In genomic region chr13:38979891-38980627, GRCh38 we compare ENCODE assay signal across 14 cellular contexts. TPM values are rescaled to one million over a fixed set of nuclear protein-coding genes. Genes with fewer than 3 reads are reported as not detected.
DNase-seq lines count a peak whose midpoint lies in the region; ATAC-seq and TF ChIP-seq lines count a peak whose summit lies in the region.
"Had no signal": no experiment of that assay in that cellular context is flagged by ENCODE, and none has a peak within 500 bp of the region (broad histone marks: within the 10 kb centered on the region; RNA-seq: fewer than 3 reads in every experiment).

No MANE protein-coding gene starts in this region.

- peaks cover 2% of the 10 kb centered on the region for H3K36me3 Mint-ChIP-seq in activated naive CD8-positive, alpha-beta T cell treated with anti-CD3 and anti-CD28 coated beads, Interleukin-2, amount 50 U/mL, for 24 hours (ENCODE audit: low read depth)

- no peaks in the 10 kb centered on the region for H3K79me1 ChIP-seq in IMR-90 (ENCODE audit: low read depth in 1 of 2, low read length in 2 of 2)

- no peak overlapping the region for H3K27ac Mint-ChIP-seq in activated naive CD8-positive, alpha-beta T cell treated with anti-CD3 and anti-CD28 coated beads, Interleukin-2, amount 50 U/mL, for 24 hours
- H3K27ac Mint-ChIP-seq: activated CD4-positive, alpha-beta memory T cell treated with anti-CD3 and anti-CD28 coated beads for 36 hours; activated naive CD4-positive, alpha-beta T cell treated with anti-CD3 and anti-CD28 coated beads, Interleukin-2, amount 50 U/mL, for 24 hours; T-helper 1 cell treated with Interleukin-12 subunit alpha and Interleukin-12 subunit beta and Interleukin-4 antibody, amounts not matched to agents 30 μg/mL and 1 μg/mL, for 36 hours had no signal

- CTCF ChIA-PET in IMR-90 (lab: Yijun Ruan, JAX) (no interaction called here), PC-9 (lab: Charles Lee) (no interaction called here), HEK293T (lab: Yijun Ruan, JAX) (no interaction called here), OCI-LY7 (lab: Charles Lee; ENCODE audit: unreplicated experiment) (no interaction called here)

- ATAC-seq in IMR-90 (ENCODE audit: low read depth): no peak
- ATAC-seq in activated naive CD8-positive, alpha-beta T cell treated with anti-CD3 and anti-CD28 coated beads, Interleukin-2, amount 50 U/mL, for 24 hours: no peak

- BruUV-seq in IMR-90 (replicated peaks; lab: Mats Ljungman, UMichigan) (no TSS peak), PC-9 (replicated peaks; lab: Mats Ljungman, UMichigan) (no TSS peak), OCI-LY7 (replicated peaks; lab: Mats Ljungman, UMichigan) (no TSS peak)

- H2BK20ac ChIP-seq in IMR-90 (ENCODE audit: low read depth, low read length): no peak overlapping the region

- no peak overlapping the region for H4K5ac ChIP-seq in IMR-90 (ENCODE audit: low read depth, low read length)

- H3K4me3 ChIP-seq in IMR-90 (ENCODE audit: insufficient read depth, low read depth, low read length) (no peak overlapping the region), PC-9 (no peak overlapping the region), OCI-LY7 (ENCODE audit: low read depth, low read length, poor library complexity, severe bottlenecking) (no peak overlapping the region)

- in situ Hi-C loops in IMR-90 (cut with MboI; ENCODE audit: low sequenced_read_pairs): no loop called here

- H3K4me2 ChIP-seq in IMR-90 (ENCODE audit: low read depth, low read length) (no peak overlapping the region), PC-9 (no peak overlapping the region), OCI-LY7 (ENCODE audit: low read length) (no peak overlapping the region)

- H3K9me1 ChIP-seq in IMR-90 (ENCODE audit: insufficient read depth, low read length): no peaks in the 10 kb centered on the region

- no peak overlapping the region for H2AK5ac ChIP-seq in IMR-90 (ENCODE audit: low read depth, low read length)

- H3K56ac ChIP-seq in IMR-90 (ENCODE audit: extremely low read depth, insufficient read depth, low read length): no peak overlapping the region

- H3K9me2 ChIP-seq in PC-9 (ENCODE audit: insufficient read depth): no peaks in the 10 kb centered on the region
- no peaks in the 10 kb centered on the region for H3K9me2 ChIP-seq in OCI-LY7 (ENCODE audit: insufficient read depth, low read length)

- H3K27ac ChIP-seq in IMR-90 (ENCODE audit: insufficient read depth, low read length) (no peak overlapping the region), PC-9 (no peak overlapping the region), OCI-LY7 (ENCODE audit: low read depth, low read length, poor library complexity, severe bottlenecking) (no peak overlapping the region)

- no peaks in the 10 kb centered on the region for H3K4me1 Mint-ChIP-seq in activated naive CD8-positive, alpha-beta T cell treated with anti-CD3 and anti-CD28 coated beads, Interleukin-2, amount 50 U/mL, for 24 hours
- H3K4me1 Mint-ChIP-seq: activated naive CD4-positive, alpha-beta T cell treated with anti-CD3 and anti-CD28 coated beads, Interleukin-2, amount 50 U/mL, for 24 hours had no signal

- H4K20me1 ChIP-seq in IMR-90 (ENCODE audit: insufficient read depth, low read length): no peaks in the 10 kb centered on the region
- no peaks in the 10 kb centered on the region for H4K20me1 ChIP-seq in PC-9 (ENCODE audit: insufficient read depth)
- no peaks in the 10 kb centered on the region for H4K20me1 ChIP-seq in OCI-LY7 (ENCODE audit: insufficient read depth, low read length)

- H3K23ac ChIP-seq in IMR-90 (ENCODE audit: low read depth, low read length): no peak overlapping the region

- no peak overlapping the region for H2BK5ac ChIP-seq in IMR-90 (ENCODE audit: low read depth, low read length, poor library complexity, severe bottlenecking)

- H2AK9ac ChIP-seq in IMR-90 (replicated peaks; ENCODE audit: low read depth, low read length, poor library complexity): no peak overlapping the region

- intact Hi-C loops in IMR-90 (cut with micrococcal nuclease): no loop called here
- intact Hi-C loops in PC-9 (cut with micrococcal nuclease; ENCODE audit: unreplicated experiment): no loop called here
- intact Hi-C loops in OCI-LY7 (cut with micrococcal nuclease; ENCODE audit: unreplicated experiment): loop anchor here (10.0 kb wide), 1 partner anchor 365 kb away; no protein-coding TSS in a partner anchor

- no peak overlapping the region for H3K9ac ChIP-seq in IMR-90 (ENCODE audit: low read depth, low read length)

- no peak overlapping the region for H4K8ac ChIP-seq in IMR-90 (ENCODE audit: low read depth in 2 of 2, low read length in 2 of 2)

- no peak overlapping the region for H3K4me3 Mint-ChIP-seq in activated naive CD8-positive, alpha-beta T cell treated with anti-CD3 and anti-CD28 coated beads, Interleukin-2, amount 50 U/mL, for 24 hours
- H3K4me3 Mint-ChIP-seq: activated CD4-positive, alpha-beta memory T cell treated with anti-CD3 and anti-CD28 coated beads for 36 hours; activated naive CD4-positive, alpha-beta T cell treated with anti-CD3 and anti-CD28 coated beads, Interleukin-2, amount 50 U/mL, for 24 hours; T-helper 1 cell treated with Interleukin-12 subunit alpha and Interleukin-12 subunit beta and Interleukin-4 antibody, amounts not matched to agents 30 μg/mL and 1 μg/mL, for 36 hours had no signal

- no peak for TF ChIP-seq RAD21 in IMR-90 (IDR thresholded peaks at IDR 0.05; ENCODE audit: low read length)

- no peak for TF ChIP-seq POLR2A in IMR-90 (IDR thresholded peaks at IDR 0.05; ENCODE audit: low read depth, low read length)

- no peak overlapping the region for H4K91ac ChIP-seq in IMR-90 (ENCODE audit: insufficient read depth, low read depth, low read length)

- H3F3A ChIP-seq in PC-9 (ENCODE audit: insufficient read depth, low read depth): no peaks in the 10 kb centered on the region

- no CpG with 5 or more reads among the region's 8 CpGs for WGBS in IMR-90 (ENCODE audit: extremely low coverage in 2 of 2, insufficient read length in 1 of 2), 2 experiments

- no peak overlapping the region for H3K14ac ChIP-seq in IMR-90 (replicated peaks; ENCODE audit: low read depth, low read length)

- H2BK120ac ChIP-seq in IMR-90 (ENCODE audit: low read depth, low read length): no peak overlapping the region

- H3K9me3 Mint-ChIP-seq in activated naive CD8-positive, alpha-beta T cell treated with anti-CD3 and anti-CD28 coated beads, Interleukin-2, amount 50 U/mL, for 24 hours: peaks cover 13% of the 10 kb centered on the region

- H3K27me3 ChIP-seq in IMR-90 (ENCODE audit: control insufficient read depth, insufficient read depth, low read length) (no peaks in the 10 kb centered on the region; the same call in 1 of the 2 replicates), PC-9 (ENCODE audit: insufficient read depth, low read depth) (no peaks in the 10 kb centered on the region)
- H3K27me3 ChIP-seq: dorsolateral prefrontal cortex had no signal

- DNase-seq in IMR-90 (no peak), PC-9 (no peak), globus pallidus (ENCODE audit: low spot score) (peak; percentile 20), pons (ENCODE audit: low spot score) (peak; percentile 38), HEK293T (ENCODE audit: extremely low spot score) (no peak), OCI-LY7 (ENCODE audit: low spot score) (no peak)
- DNase-seq in activated naive CD8-positive, alpha-beta T cell treated with anti-CD3 and anti-CD28 coated beads, Interleukin-2, amount 50 U/mL, for 24 hours: no peak
- DNase-seq in activated CD4-positive, alpha-beta T cell treated with anti-CD3 and anti-CD28 coated beads, Interleukin-2, amount 50 U/mL, for 4 hours: no peak
- DNase-seq: activated CD4-positive, alpha-beta memory T cell treated with anti-CD3 and anti-CD28 coated beads for 36 hours; stimulated activated CD4-positive, alpha-beta T cell treated with anti-CD3 and anti-CD28 coated beads, Interleukin-12 subunit alpha, Interleukin-12 subunit beta, amount 100 ng/mL, for 4 hours had no signal

- peaks cover 3% of the 10 kb centered on the region for H3K27me3 Mint-ChIP-seq in activated naive CD8-positive, alpha-beta T cell treated with anti-CD3 and anti-CD28 coated beads, Interleukin-2, amount 50 U/mL, for 24 hours

- H2AFZ ChIP-seq in IMR-90 (replicated peaks; ENCODE audit: low read length, poor library complexity) (peak overlapping the region; percentile 5), PC-9 (peak overlapping the region; percentile 29; the same call in 1 of the 2 replicates), OCI-LY7 (ENCODE audit: low read length) (no peak overlapping the region)

- H3K79me2 ChIP-seq in PC-9 (ENCODE audit: low read depth): no peaks in the 10 kb centered on the region
- H3K79me2 ChIP-seq in OCI-LY7 (ENCODE audit: insufficient read depth, low read depth, low read length): no peaks in the 10 kb centered on the region

- POLR2A ChIA-PET in IMR-90 (lab: Charles Lee; ENCODE audit: unreplicated experiment) (no interaction called here), PC-9 (lab: Charles Lee; ENCODE audit: unreplicated experiment) (no interaction called here), HEK293T (lab: Yijun Ruan, JAX) (no interaction called here), OCI-LY7 (lab: Charles Lee) (no interaction called here)

- H2BK15ac ChIP-seq in IMR-90 (ENCODE audit: low read depth, low read length): no peak overlapping the region

- no peak overlapping the region for H3K18ac ChIP-seq in IMR-90 (ENCODE audit: low read depth, low read length)

- H3K9me3 ChIP-seq in IMR-90 (ENCODE audit: control insufficient read depth, insufficient read depth, low read length) (no peaks in the 10 kb centered on the region), PC-9 (ENCODE audit: insufficient read depth, low read depth) (no peaks in the 10 kb centered on the region), OCI-LY7 (ENCODE audit: low read length) (no peaks in the 10 kb centered on the region)

- dilution Hi-C loops in IMR-90 (cut with HindIII; ENCODE audit: low sequenced_read_pairs, unreplicated experiment): no loop called here

- H3K4me1 ChIP-seq in IMR-90 (ENCODE audit: control insufficient read depth, insufficient read depth, low read length) (no peaks in the 10 kb centered on the region), PC-9 (replicated peaks; ENCODE audit: insufficient read depth) (no peaks in the 10 kb centered on the region), OCI-LY7 (ENCODE audit: insufficient read depth, low read length, poor library complexity, severe bottlenecking) (no peaks in the 10 kb centered on the region)

- H3K36me3 ChIP-seq in IMR-90 (ENCODE audit: control insufficient read depth, insufficient read depth, low read length) (no peaks in the 10 kb centered on the region), PC-9 (ENCODE audit: low read depth) (no peaks in the 10 kb centered on the region), OCI-LY7 (ENCODE audit: insufficient read depth, low read length) (no peaks in the 10 kb centered on the region)

- H3K4ac ChIP-seq in IMR-90 (ENCODE audit: low read depth, low read length): no peak overlapping the region

- no peak for TF ChIP-seq CTCF in IMR-90 (conservative IDR thresholded peaks at IDR 0.05; ENCODE audit: low read depth, low read length)
- TF ChIP-seq CTCF in PC-9 (conservative IDR thresholded peaks at IDR 0.05): no peak
- no peak for TF ChIP-seq CTCF in OCI-LY7 (conservative IDR thresholded peaks at IDR 0.05; ENCODE audit: low read length)

RNA-seq across cellular contexts. Expression of gene STOML3, which starts 10.6 kb away (rescaled TPM):
- total RNA-seq in IMR-90 (2012; rRNA removed): not detected in 2 replicates
- polyA plus RNA-seq in IMR-90 (2012; rRNA removed): not detected in 2 replicates
- polyA plus RNA-seq in IMR-90 (2012; cell fraction: cytosol; rRNA removed): not detected in 2 replicates
- polyA plus RNA-seq in IMR-90 (2012; cell fraction: nucleus; rRNA removed; ENCODE audit: low replicate concordance): not detected in 2 replicates
- not detected in 2 replicates for total RNA-seq in PC-9 (2021)
- not detected in 2 replicates for total RNA-seq in OCI-LY7 (2014; rRNA removed; shearing (Covaris generic))
- not detected in 2 replicates for total RNA-seq in OCI-LY7 (2022)
- total RNA-seq: activated CD4-positive, alpha-beta memory T cell treated with anti-CD3 and anti-CD28 coated beads for 36 hours; dorsolateral prefrontal cortex; mononuclear cell had no signal

RNA-seq across cellular contexts. Expression of gene PROSER1, which starts 57.8 kb away (rescaled TPM):
- total RNA-seq in IMR-90 (2012; rRNA removed): 2.0 and 4.2 TPM in 2 replicates
- polyA plus RNA-seq in IMR-90 (2012; rRNA removed): 13.2 and 13.4 TPM in 2 replicates
- polyA plus RNA-seq in IMR-90 (2012; cell fraction: cytosol; rRNA removed): 2.8 and 6.3 TPM in 2 replicates
- 15.3 and 37.1 TPM in 2 replicates for polyA plus RNA-seq in IMR-90 (2012; cell fraction: nucleus; rRNA removed; ENCODE audit: low replicate concordance)
- total RNA-seq in PC-9 (2021): 30.1 and 32.3 TPM in 2 replicates
- 35.3 and 43.3 TPM in 2 replicates for total RNA-seq in OCI-LY7 (2014; rRNA removed; shearing (Covaris generic))
- 85.8 and 103 TPM in 2 replicates for total RNA-seq in OCI-LY7 (2022)

RNA-seq across cellular contexts. Expression of gene NHLRC3, which starts 58.2 kb away (rescaled TPM):
- 3.0 and 5.6 TPM in 2 replicates for total RNA-seq in IMR-90 (2012; rRNA removed)
- 3.0 and 4.2 TPM in 2 replicates for polyA plus RNA-seq in IMR-90 (2012; rRNA removed)
- 0.59 and 0.94 TPM in 2 replicates for polyA plus RNA-seq in IMR-90 (2012; cell fraction: cytosol; rRNA removed)
- 3.4 and 19.7 TPM in 2 replicates for polyA plus RNA-seq in IMR-90 (2012; cell fraction: nucleus; rRNA removed; ENCODE audit: low replicate concordance)
- total RNA-seq in PC-9 (2021): 19.6 and 25.6 TPM in 2 replicates
- 26.8 and 28.6 TPM in 2 replicates for total RNA-seq in OCI-LY7 (2014; rRNA removed; shearing (Covaris generic))
- total RNA-seq in OCI-LY7 (2022): 35.4 and 39.4 TPM in 2 replicates

Comparison
In these comparisons a context has a peak if more than half of its experiments do, and no peak if none do; other contexts are left out.
1. DNase-seq: peak in globus pallidus (single experiment) and pons (single experiment); none in IMR-90 (single experiment), PC-9 (0 of 2), activated naive CD8-positive, alpha-beta T cell treated with anti-CD3 and anti-CD28 coated beads, Interleukin-2, amount 50 U/mL, for 24 hours (single experiment), activated CD4-positive, alpha-beta T cell treated with anti-CD3 and anti-CD28 coated beads, Interleukin-2, amount 50 U/mL, for 4 hours (0 of 2), HEK293T (single experiment) and OCI-LY7 (single experiment).